Comparison of ENCODE assay signal across 8 cellular contexts in genomic region chr18:61502472-61502871, GRCh38.
A peak's percentile ranks its signal among the peaks of the same experiment; 100 is the strongest.
DNase-seq lines count a peak whose midpoint lies in the region; ATAC-seq, FAIRE-seq and TF ChIP-seq lines count a peak whose summit lies in the region.

No MANE protein-coding gene starts in this region.

- peak; percentile 61 for ATAC-seq in HG03175 (IDR thresholded peaks at IDR 0.05; ENCODE audit: unreplicated experiment)
- ATAC-seq in GM19455 (IDR thresholded peaks at IDR 0.05; ENCODE audit: unreplicated experiment), result no peak

- no peak for TF ChIP-seq POLR2A in breast epithelium (IDR thresholded peaks at IDR 0.05)
- TF ChIP-seq POLR2A in testis (IDR thresholded peaks at IDR 0.05), result no peak

- WGBS in testis, 2 donors, result 12 to 41% methylated on average over 1 of the region's 1 CpG

- H3K27me3 ChIP-seq in breast epithelium, result no peaks in the 10 kb centered on the region
- H3K27me3 ChIP-seq in testis, result no peaks in the 10 kb centered on the region

- peak in 2 of 3 donors; percentile 57 to 77 for TF ChIP-seq CTCF in breast epithelium (IDR thresholded peaks at IDR 0.05)
- peak; percentile 71 for TF ChIP-seq CTCF in kidney (IDR thresholded peaks at IDR 0.05; ENCODE audit: borderline replicate concordance, extremely low read depth, insufficient read depth)
- TF ChIP-seq CTCF in testis (IDR thresholded peaks at IDR 0.05), result peak; percentile 59 to 64 (median 63)

- no peak overlapping the region for H3K9ac ChIP-seq in kidney (ENCODE audit: low read length in 2 of 2)

- FAIRE-seq in kidney (lab: Jason Lieb, UNC), result peak; percentile 95

- no peaks in the 10 kb centered on the region for H3K9me3 ChIP-seq in breast epithelium
- no peaks in the 10 kb centered on the region for H3K9me3 ChIP-seq in kidney (ENCODE audit: control insufficient read depth in 1 of 2, low read length in 2 of 2)
- H3K9me3 ChIP-seq in testis, result no peaks in the 10 kb centered on the region

- H3K36me3 ChIP-seq in breast epithelium (no peaks in the 10 kb centered on the region), kidney (ENCODE audit: control insufficient read depth in 1 of 2, insufficient read depth in 2 of 2, low read length in 2 of 2) (no peaks in the 10 kb centered on the region), testis (ENCODE audit: low read depth, missing control alignments) (no peaks in the 10 kb centered on the region)

- no peaks in the 10 kb centered on the region for H3K4me1 ChIP-seq in breast epithelium
- no peaks in the 10 kb centered on the region for H3K4me1 ChIP-seq in kidney (ENCODE audit: control insufficient read depth in 1 of 2, insufficient read depth in 1 of 2, low read depth in 1 of 2, low read length in 2 of 2)
- H3K4me1 ChIP-seq in testis, result no peaks in the 10 kb centered on the region

- intact Hi-C loops in breast epithelium (cut with DNase I; ENCODE audit: low total_unique reads) (no loop called here), kidney (cut with DNase I) (no loop called here), testis (cut with DNase I; ENCODE audit: low total_unique reads) (no loop called here)

- peak; percentile 8 for DNase-seq in activated CD4-positive, alpha-beta T cell treated with anti-CD3 and anti-CD28 coated beads for 48 hours
- DNase-seq in activated CD4-positive, alpha-beta T cell treated with anti-CD3 and anti-CD28 coated beads, Interleukin-2, amount 50 U/mL, for 1 hour, result no peak
- DNase-seq in NCI-H748 (lab: John Stamatoyannopoulos, UW; ENCODE audit: unreplicated experiment), result peak; percentile 75
- peak in 1 of 2 donors; percentile 21 for DNase-seq in breast epithelium (ENCODE audit: low spot score in 2 of 2)
- no peak for DNase-seq in kidney
- peak; percentile 70 for DNase-seq in testis

- no peak overlapping the region for H3K4me3 ChIP-seq in breast epithelium
- no peak overlapping the region for H3K4me3 ChIP-seq in kidney (ENCODE audit: low read length in 2 of 2)
- H3K4me3 ChIP-seq in testis, result no peak overlapping the region

- no peak overlapping the region for H3K27ac ChIP-seq in breast epithelium
- H3K27ac ChIP-seq in kidney (ENCODE audit: low read depth in 2 of 2, low read length in 2 of 2), result no peak overlapping the region
- no peak overlapping the region for H3K27ac ChIP-seq in testis

Comparison
In these comparisons a context has a peak if more than half of its experiments do, and no peak if none do; other contexts are left out.
1. DNase-seq: peak in activated CD4-positive, alpha-beta T cell treated with anti-CD3 and anti-CD28 coated beads for 48 hours (single experiment), NCI-H748 (single experiment) and testis (single experiment); none in activated CD4-positive, alpha-beta T cell treated with anti-CD3 and anti-CD28 coated beads, Interleukin-2, amount 50 U/mL, for 1 hour (single experiment) and kidney (single experiment).
2. Peak in every context shown above with its lines, with median percentiles within 50 percentile points of each other: CTCF ChIP-seq.